ENCODE assay signal across 1 cellular context in the genomic region with DNA sequence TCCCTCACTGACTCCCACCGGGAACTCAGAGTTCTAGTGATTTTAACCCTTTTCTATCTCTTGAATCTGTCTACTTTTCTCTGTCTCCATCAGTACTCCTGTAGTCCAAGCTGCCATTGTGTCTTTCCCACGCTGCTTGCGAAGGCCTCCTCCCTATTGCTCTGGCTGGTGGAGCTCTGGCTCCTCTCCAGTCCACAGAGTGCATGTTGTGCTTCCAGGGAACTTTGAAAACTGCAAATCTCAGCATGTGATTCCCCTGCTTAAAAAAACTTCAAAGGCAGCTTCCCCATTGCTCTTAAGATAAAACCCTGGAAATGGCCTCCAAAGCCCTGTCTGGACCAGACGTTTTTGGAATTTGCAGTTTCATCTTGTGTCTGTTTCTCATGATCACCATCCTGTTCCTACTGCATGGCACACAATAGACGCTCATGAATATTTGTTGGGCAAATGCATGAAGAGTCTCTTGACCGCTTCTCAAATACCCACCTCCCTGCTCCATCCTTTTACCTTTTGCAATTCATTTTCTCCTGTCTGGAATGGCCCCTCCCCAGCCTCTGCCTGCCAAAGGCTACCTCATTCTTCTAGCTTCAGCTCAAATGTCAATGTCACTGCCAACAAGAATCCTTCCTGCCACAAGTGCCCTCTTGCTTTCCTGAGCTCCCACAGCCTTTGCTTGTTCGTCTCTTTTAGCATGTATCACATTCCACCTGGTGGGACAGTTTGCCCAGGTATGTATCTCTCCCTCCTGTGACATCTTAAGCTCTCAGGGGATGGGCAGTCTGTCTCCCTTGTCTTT.
TF ChIP-seq lines count a peak whose summit lies in the region.

No MANE protein-coding gene starts in this region.

TF ChIP-seq in H1, 55 proteins besides CTCF, POLR2A, EP300 and RAD21 (continued from another document):
- TF ChIP-seq JUND (IDR thresholded peaks at IDR 0.05; ENCODE audit: low read length) (no peak), BCL11A (IDR thresholded peaks at IDR 0.05; ENCODE audit: low read depth in 2 of 2, low read length in 2 of 2) (no peak), KDM4A (IDR thresholded peaks at IDR 0.05; ENCODE audit: low read depth, low read length, severe bottlenecking) (no peak), CEBPB (IDR thresholded peaks at IDR 0.05; ENCODE audit: low read depth, low read length) (no peak), SIRT6 (IDR thresholded peaks at IDR 0.05; ENCODE audit: low read length) (no peak)
- TF ChIP-seq, protein P1, sequence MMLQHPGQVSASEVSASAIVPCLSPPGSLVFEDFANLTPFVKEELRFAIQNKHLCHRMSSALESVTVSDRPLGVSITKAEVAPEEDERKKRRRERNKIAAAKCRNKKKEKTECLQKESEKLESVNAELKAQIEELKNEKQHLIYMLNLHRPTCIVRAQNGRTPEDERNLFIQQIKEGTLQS (IDR thresholded peaks at IDR 0.05; ENCODE audit: insufficient read depth, low read depth, low read length), result no peak
- TF ChIP-seq, protein P2, sequence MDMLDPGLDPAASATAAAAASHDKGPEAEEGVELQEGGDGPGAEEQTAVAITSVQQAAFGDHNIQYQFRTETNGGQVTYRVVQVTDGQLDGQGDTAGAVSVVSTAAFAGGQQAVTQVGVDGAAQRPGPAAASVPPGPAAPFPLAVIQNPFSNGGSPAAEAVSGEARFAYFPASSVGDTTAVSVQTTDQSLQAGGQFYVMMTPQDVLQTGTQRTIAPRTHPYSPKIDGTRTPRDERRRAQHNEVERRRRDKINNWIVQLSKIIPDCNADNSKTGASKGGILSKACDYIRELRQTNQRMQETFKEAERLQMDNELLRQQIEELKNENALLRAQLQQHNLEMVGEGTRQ (IDR thresholded peaks at IDR 0.05; ENCODE audit: low read length), result no peak
